ENCODE assay signal across 23 cellular contexts in the genomic region with DNA sequence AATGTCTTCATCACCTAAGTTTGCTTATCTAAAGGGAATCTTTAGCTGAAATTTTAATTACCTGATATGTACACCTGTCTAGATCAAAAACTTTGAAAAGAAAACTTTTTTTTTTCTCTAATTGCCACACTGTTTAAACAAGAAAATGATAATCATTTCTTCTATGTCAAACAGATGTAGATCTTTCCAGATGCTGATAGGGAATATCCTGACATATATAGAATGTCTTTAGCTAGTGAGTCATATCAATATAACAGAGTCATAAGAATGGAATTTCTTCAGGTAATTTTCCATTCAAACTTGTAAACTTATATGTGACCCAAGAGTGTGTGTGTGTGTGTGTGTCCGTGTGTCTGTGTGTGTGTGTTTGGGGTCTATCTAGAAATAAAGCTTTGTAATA.
"Had no signal": no experiment of that assay in that cellular context is flagged by ENCODE, and none has a peak within 500 bp of the region (broad histone marks: within the 10 kb centered on the region; RNA-seq: fewer than 3 reads in every experiment).

No MANE protein-coding gene starts in this region.

- H3K4me1 Mint-ChIP-seq: neural progenitor cell had no signal

- H3K9ac ChIP-seq: neural progenitor cell had no signal

- H3K4me2 ChIP-seq: neural progenitor cell, smooth muscle cell had no signal

- FAIRE-seq: endometrium had no signal

- DNase-seq: effector memory CD4-positive, alpha-beta T cell; glutamatergic neuron; islet precursor cell; left cardiac atrium; left ventricle myocardium inferior; lower lobe of right lung; mesenchymal stem cell; midbrain; nucleus accumbens; ovary; stimulated activated CD4-positive, alpha-beta T cell treated with anti-CD3 and anti-CD28 coated beads, Interleukin-2, amount 100 ng/mL, for 48 hours; stimulated activated naive CD4-positive, alpha-beta T cell treated with Interleukin-2 at 50 U/mL for 16 hours; thyroid gland; uterus had no signal

- H3K4me1 ChIP-seq: left ventricle myocardium inferior, lower lobe of right lung, neural progenitor cell, thyroid gland had no signal

- H3K27me3 ChIP-seq: esophagus muscularis mucosa, gastroesophageal sphincter, neural progenitor cell, ovary, thyroid gland, uterus had no signal

- H3K27ac ChIP-seq: epithelial cell of prostate, esophagus muscularis mucosa, gastroesophageal sphincter, left ventricle myocardium inferior, lower lobe of right lung, neural progenitor cell, ovary, thyroid gland, uterus had no signal

- H2AFZ ChIP-seq: neural progenitor cell had no signal

- H3K27ac Mint-ChIP-seq: natural killer cell treated with Interleukin-12 subunit alpha and Interleukin-12 subunit beta and Interleukin-15 and Interleukin-18, amount 100 ng/mL, for 72 hours; neural progenitor cell; type B pancreatic cell had no signal

- H3K4me3 Mint-ChIP-seq: natural killer cell treated with Interleukin-12 subunit alpha and Interleukin-12 subunit beta and Interleukin-15 and Interleukin-18, amount 100 ng/mL, for 72 hours; neural progenitor cell; type B pancreatic cell had no signal

- H3K27me3 Mint-ChIP-seq: natural killer cell treated with Interleukin-12 subunit alpha and Interleukin-12 subunit beta and Interleukin-15 and Interleukin-18, amount 100 ng/mL, for 72 hours; type B pancreatic cell had no signal

- ATAC-seq: gastroesophageal sphincter; left cardiac atrium; lower lobe of right lung; natural killer cell treated with Interleukin-12 subunit alpha and Interleukin-12 subunit beta and Interleukin-15 and Interleukin-18, amount 100 ng/mL, for 72 hours; right cardiac atrium had no signal

- H3K36me3 ChIP-seq: esophagus muscularis mucosa, gastroesophageal sphincter, left ventricle myocardium inferior, lower lobe of right lung, neural progenitor cell, ovary, thyroid gland, uterus had no signal

- H3K4me3 ChIP-seq: esophagus muscularis mucosa, gastroesophageal sphincter, left ventricle myocardium inferior, lower lobe of right lung, neural progenitor cell, ovary, smooth muscle cell, thyroid gland, uterus had no signal

- H3K9me3 ChIP-seq: lower lobe of right lung, ovary, thyroid gland, uterus had no signal

- H3K36me3 Mint-ChIP-seq: natural killer cell treated with Interleukin-12 subunit alpha and Interleukin-12 subunit beta and Interleukin-15 and Interleukin-18, amount 100 ng/mL, for 72 hours; neural progenitor cell; type B pancreatic cell had no signal

- H3K9me3 Mint-ChIP-seq: type B pancreatic cell had no signal
